8 cellular contexts compared by ENCODE assay signal in the genomic region with DNA sequence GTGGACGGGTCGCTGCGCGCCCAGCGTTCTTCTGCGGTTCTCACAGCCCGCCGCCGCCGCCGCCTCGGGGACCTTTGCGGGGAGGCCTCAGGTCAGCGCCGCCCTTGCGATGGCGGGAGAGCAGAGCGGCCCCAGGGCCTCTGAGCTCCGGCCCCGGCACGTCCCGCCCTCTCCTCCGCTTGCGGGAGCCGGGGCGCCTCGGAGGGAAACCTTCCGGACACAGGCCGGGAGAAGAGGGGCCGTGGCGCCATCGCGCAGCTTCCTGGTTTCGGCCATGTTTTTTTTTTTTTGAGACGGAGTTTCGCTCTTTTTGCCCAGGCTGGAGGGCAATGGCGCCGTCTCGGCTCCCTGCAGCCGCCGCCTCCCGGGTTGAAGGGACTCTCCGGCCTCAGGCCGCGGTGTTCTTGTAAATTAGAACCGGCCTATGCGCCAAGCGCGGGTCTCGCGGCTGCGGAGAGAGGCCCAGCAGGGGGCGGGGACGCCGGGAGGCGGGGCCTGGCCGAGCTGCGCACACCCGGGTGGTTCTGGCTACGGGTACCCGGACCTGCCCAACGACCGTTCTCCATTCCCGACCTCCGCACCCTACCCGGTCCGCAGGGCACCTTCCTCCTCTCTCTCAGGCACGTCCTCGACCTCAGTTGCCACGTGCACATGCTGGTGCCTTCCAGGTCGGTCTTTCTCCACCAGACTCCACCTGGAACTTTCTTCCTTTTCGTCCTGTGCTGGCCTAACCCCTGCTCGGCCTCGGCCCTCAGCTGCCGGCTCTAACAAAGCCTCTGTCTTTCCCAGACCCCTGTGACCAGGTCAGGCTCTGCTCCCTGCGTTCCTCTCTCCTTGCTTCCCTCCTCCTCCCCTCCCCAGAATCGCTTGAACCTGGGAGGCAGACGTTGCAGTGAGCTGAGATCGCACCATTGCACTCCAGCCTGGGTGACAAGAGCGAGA. TPM values are rescaled to one million over a fixed set of nuclear protein-coding genes. Genes with fewer than 3 reads are reported as not detected.
DNase-seq lines count a peak whose midpoint lies in the region; ATAC-seq and TF ChIP-seq lines count a peak whose summit lies in the region.

No MANE protein-coding gene starts in this region.

- no peaks in the 10 kb centered on the region for H3K36me3 ChIP-seq in neural cell (ENCODE audit: insufficient read depth, low read length)
- peaks cover 5 to 30% (median 25%) of the 10 kb centered on the region in 4 donors for H3K36me3 ChIP-seq in stomach

- H3K27ac ChIP-seq in neural cell (ENCODE audit: low read length) (no peak overlapping the region), stomach (peak overlapping the region; percentile 98 to 100 (median 99))

- peak overlapping the region; percentile 55 for H3K9ac ChIP-seq in neural cell (ENCODE audit: low read length)

- H3K27me3 ChIP-seq in neural cell (ENCODE audit: insufficient read depth, low read depth, low read length) (peaks cover 10% of the 10 kb centered on the region), stomach (no peaks in the 10 kb centered on the region)

- peaks cover 23 to 43% (median 35%) of the 10 kb centered on the region in 4 donors for H3K4me1 ChIP-seq in stomach

- DNase-seq in D341Med (ENCODE audit: low spot score) (peak; percentile 90), RPMI8226 (peak; percentile 85), activated gamma-delta T cell (lab: John Stamatoyannopoulos, UW) (peak; percentile 56), fibroblast of the aortic adventitia (ENCODE audit: low read depth) (peak; percentile 66), stomach (peak; percentile 89)

- ATAC-seq in GM19455 (IDR thresholded peaks at IDR 0.05; ENCODE audit: unreplicated experiment) (peak; percentile 78), HG03571 (IDR thresholded peaks at IDR 0.05; ENCODE audit: unreplicated experiment) (peak; percentile 72)

- no peak for TF ChIP-seq CTCF in fibroblast of the aortic adventitia (IDR thresholded peaks at IDR 0.05; ENCODE audit: insufficient read depth, low read length)
- no peak for TF ChIP-seq CTCF in neural cell (IDR thresholded peaks at IDR 0.05; ENCODE audit: poor library complexity, severe bottlenecking)
- TF ChIP-seq CTCF in stomach (IDR thresholded peaks at IDR 0.05): peak in 2 of 7 experiments; percentile 28 to 39

- no peak for TF ChIP-seq RAD21 in neural cell (conservative IDR thresholded peaks at IDR 0.05)

- TF ChIP-seq POLR2A in stomach (IDR thresholded peaks at IDR 0.05): peak in 1 of 4 donors; percentile 58

- no peaks in the 10 kb centered on the region for H4K20me1 ChIP-seq in neural cell (ENCODE audit: insufficient read depth)

- no peaks in the 10 kb centered on the region for H3F3A ChIP-seq in neural cell (ENCODE audit: insufficient read depth, low read length, poor library complexity, severe bottlenecking)

- peak overlapping the region; percentile 14 for H2AFZ ChIP-seq in neural cell (ENCODE audit: low read depth, low read length)

- H3K9me2 ChIP-seq in neural cell (ENCODE audit: insufficient read depth, low read length): no peaks in the 10 kb centered on the region

- H3K79me2 ChIP-seq in neural cell (replicated peaks; ENCODE audit: insufficient read depth, low read length): no peaks in the 10 kb centered on the region

- H3K9me3 ChIP-seq in neural cell (ENCODE audit: low read length) (no peaks in the 10 kb centered on the region), stomach (peaks cover 0 to 7% (median 0%) of the 10 kb centered on the region in 4 donors)

- TF ChIP-seq EP300 in neural cell (conservative IDR thresholded peaks at IDR 0.05; ENCODE audit: poor library complexity, severe bottlenecking): no peak
- TF ChIP-seq EP300 in stomach (IDR thresholded peaks at IDR 0.05): no peak

- 2 to 3% (median 3%) methylated on average over 67 to 80 of the region's 80 CpGs for WGBS in stomach, 5 donors

- peak overlapping the region; percentile 93 for H3K4me3 ChIP-seq in fibroblast of the aortic adventitia (ENCODE audit: low read depth, low read length)
- peak overlapping the region; percentile 64 for H3K4me3 ChIP-seq in neural cell (ENCODE audit: low read length)
- peak overlapping the region; percentile 66 to 92 (median 82) for H3K4me3 ChIP-seq in stomach

- H3K4me2 ChIP-seq in neural cell (ENCODE audit: low read length): no peak overlapping the region

- intact Hi-C loops in stomach (cut with DNase I; ENCODE audit: low total_unique reads): no loop called here

TF ChIP-seq in neural cell, 6 proteins besides CTCF, POLR2A, EP300 and RAD21:
- no peak for TF ChIP-seq MXI1 (conservative IDR thresholded peaks at IDR 0.05; ENCODE audit: poor library complexity, severe bottlenecking)
- no peak for TF ChIP-seq POLR2AphosphoS5 (IDR thresholded peaks at IDR 0.05)
- no peak for TF ChIP-seq EZH2 (IDR thresholded peaks at IDR 0.05; ENCODE audit: borderline replicate concordance, insufficient read depth, low read length, poor library complexity, severe bottlenecking)
- no peak for TF ChIP-seq SMC3 (conservative IDR thresholded peaks at IDR 0.05; ENCODE audit: poor library complexity)
- TF ChIP-seq TAF1 (IDR thresholded peaks at IDR 0.05; ENCODE audit: low read depth): no peak
- TF ChIP-seq, protein P1, sequence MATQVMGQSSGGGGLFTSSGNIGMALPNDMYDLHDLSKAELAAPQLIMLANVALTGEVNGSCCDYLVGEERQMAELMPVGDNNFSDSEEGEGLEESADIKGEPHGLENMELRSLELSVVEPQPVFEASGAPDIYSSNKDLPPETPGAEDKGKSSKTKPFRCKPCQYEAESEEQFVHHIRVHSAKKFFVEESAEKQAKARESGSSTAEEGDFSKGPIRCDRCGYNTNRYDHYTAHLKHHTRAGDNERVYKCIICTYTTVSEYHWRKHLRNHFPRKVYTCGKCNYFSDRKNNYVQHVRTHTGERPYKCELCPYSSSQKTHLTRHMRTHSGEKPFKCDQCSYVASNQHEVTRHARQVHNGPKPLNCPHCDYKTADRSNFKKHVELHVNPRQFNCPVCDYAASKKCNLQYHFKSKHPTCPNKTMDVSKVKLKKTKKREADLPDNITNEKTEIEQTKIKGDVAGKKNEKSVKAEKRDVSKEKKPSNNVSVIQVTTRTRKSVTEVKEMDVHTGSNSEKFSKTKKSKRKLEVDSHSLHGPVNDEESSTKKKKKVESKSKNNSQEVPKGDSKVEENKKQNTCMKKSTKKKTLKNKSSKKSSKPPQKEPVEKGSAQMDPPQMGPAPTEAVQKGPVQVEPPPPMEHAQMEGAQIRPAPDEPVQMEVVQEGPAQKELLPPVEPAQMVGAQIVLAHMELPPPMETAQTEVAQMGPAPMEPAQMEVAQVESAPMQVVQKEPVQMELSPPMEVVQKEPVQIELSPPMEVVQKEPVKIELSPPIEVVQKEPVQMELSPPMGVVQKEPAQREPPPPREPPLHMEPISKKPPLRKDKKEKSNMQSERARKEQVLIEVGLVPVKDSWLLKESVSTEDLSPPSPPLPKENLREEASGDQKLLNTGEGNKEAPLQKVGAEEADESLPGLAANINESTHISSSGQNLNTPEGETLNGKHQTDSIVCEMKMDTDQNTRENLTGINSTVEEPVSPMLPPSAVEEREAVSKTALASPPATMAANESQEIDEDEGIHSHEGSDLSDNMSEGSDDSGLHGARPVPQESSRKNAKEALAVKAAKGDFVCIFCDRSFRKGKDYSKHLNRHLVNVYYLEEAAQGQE (IDR thresholded peaks at IDR 0.05; ENCODE audit: borderline replicate concordance): no peak
TF ChIP-seq in neural cell: peak in this region for 0.

RNA-seq across cellular contexts. Expression of a gene that starts 28.8 kb away (rescaled TPM):
- total RNA-seq in fibroblast of the aortic adventitia (ENCODE audit: low replicate concordance) (79.4 and 81.1 TPM in 2 replicates), stomach (100 to 1,000 TPM in 3 of 5 donors, 10 to 100 TPM in 2; 57.2 to 656 (median 148) TPM)
- polyA plus RNA-seq in neural cell (31.8 and 42.6 TPM in 2 replicates), stomach (10 to 100 TPM; 52.8 to 63.3 (median 57.9) TPM)
- polyA minus RNA-seq in neural cell: 43.2 and 48.9 TPM in 2 replicates

RNA-seq across cellular contexts. Expression of a gene that starts 29.7 kb away (rescaled TPM):
- total RNA-seq in fibroblast of the aortic adventitia (ENCODE audit: low replicate concordance) (14.7 and 19.4 TPM in 2 replicates), stomach (10 to 100 TPM in 4 of 5 donors, 1 to 10 TPM in 1; 8.2 to 46.9 (median 16.5) TPM)
- polyA plus RNA-seq in neural cell (51.1 and 69.1 TPM in 2 replicates), stomach (10 to 100 TPM in 2 of 3 donors, 1 to 10 TPM in 1; 7.8 to 20.5 (median 13.3) TPM)
- polyA minus RNA-seq in neural cell: 75.7 and 95.0 TPM in 2 replicates
